ENCODE assay signal across 20 cellular contexts in genomic region chr4:60344908-60345307, GRCh38.
"Had no signal": no experiment of that assay in that cellular context is flagged by ENCODE, and none has a peak within 500 bp of the region (broad histone marks: within the 10 kb centered on the region; RNA-seq: fewer than 3 reads in every experiment).

No MANE protein-coding gene starts in this region.

- ATAC-seq: body of pancreas; lower lobe of right lung; naive thymus-derived CD8-positive, alpha-beta T cell; right lobe of liver had no signal

- H2AFZ ChIP-seq: hepatocyte had no signal

- H3K9me3 ChIP-seq: body of pancreas, colonic mucosa, lower lobe of right lung, prostate gland, right lobe of liver, suprapubic skin had no signal

- H3K36me3 ChIP-seq: colonic mucosa, lower lobe of right lung, prostate gland, right lobe of liver, suprapubic skin, WERI-Rb-1 had no signal

- H3K4me3 ChIP-seq: body of pancreas, colonic mucosa, hepatocyte, lower lobe of right lung, prostate gland, right lobe of liver, suprapubic skin had no signal

- H3K4me1 ChIP-seq: body of pancreas, colonic mucosa, lower lobe of right lung, prostate gland, right lobe of liver, suprapubic skin had no signal

- H3K4me2 ChIP-seq: hepatocyte had no signal

- H3K79me2 ChIP-seq: hepatocyte had no signal

- DNase-seq: activated CD4-positive, alpha-beta T cell treated with anti-CD3 and anti-CD28 coated beads for 1 hour; activated CD8-positive, alpha-beta memory T cell treated with anti-CD3 and anti-CD28 coated beads for 24 hours; activated CD8-positive, alpha-beta memory T cell treated with anti-CD3 and anti-CD28 coated beads, Interleukin-2, amount 50 U/mL, for 48 hours; activated effector memory CD4-positive, alpha-beta T cell treated with Interleukin-2 at 50 U/mL for 16 hours; activated naive CD4-positive, alpha-beta T cell treated with anti-CD3 and anti-CD28 coated beads, Interleukin-2, amount 50 U/mL, for 16 hours; activated T-cell treated with anti-CD3 and anti-CD28 coated beads, Interleukin-2, amount 50 U/mL, for 48 hours; body of pancreas; colonic mucosa; endodermal cell; lower lobe of right lung; naive thymus-derived CD8-positive, alpha-beta T cell; right lobe of liver; small intestine; stimulated activated CD4-positive, alpha-beta T cell treated with anti-CD3 and anti-CD28 coated beads, Interleukin-15, amount 100 ng/mL, for 24 hours; stimulated activated CD4-positive, alpha-beta T cell treated with anti-CD3 and anti-CD28 coated beads, Interleukin-2, amount 100 ng/mL, for 48 hours; T-helper 2 cell; WERI-Rb-1 had no signal

- H3K27me3 ChIP-seq: body of pancreas, colonic mucosa, hepatocyte, right lobe of liver, suprapubic skin had no signal

- H3K27ac ChIP-seq: body of pancreas, colonic mucosa, hepatocyte, lower lobe of right lung, prostate gland, right lobe of liver, suprapubic skin, WERI-Rb-1 had no signal
